Comparison of ENCODE assay signal across 36 cellular contexts in genomic region chr2:140041801-140042200, GRCh38.
"Had no signal": no experiment of that assay in that cellular context is flagged by ENCODE, and none has a peak within 500 bp of the region (broad histone marks: within the 10 kb centered on the region; RNA-seq: fewer than 3 reads in every experiment).

No MANE protein-coding gene starts in this region.

- H3K27me3 ChIP-seq: adrenal gland, ascending aorta, body of pancreas, brain microvascular endothelial cell, breast epithelium, cardiac muscle cell, colonic mucosa had no signal

- H3K27me3 Mint-ChIP-seq: activated naive CD4-positive, alpha-beta T cell treated with anti-CD3 and anti-CD28 coated beads, Interleukin-2, amount 10 ng/mL, durations not matched to agents 7 days and 5 days; activated naive CD4-positive, alpha-beta T cell treated with anti-CD3 and anti-CD28 coated beads, Interleukin-2, amount 50 U/mL, for 24 hours; activated naive CD8-positive, alpha-beta T cell; activated naive CD8-positive, alpha-beta T cell treated with anti-CD3 and anti-CD28 coated beads for 36 hours; activated naive CD8-positive, alpha-beta T cell treated with anti-CD3 and anti-CD28 coated beads, Interleukin-2, amount 10 ng/mL, durations not matched to agents 7 days and 5 days; activated naive CD8-positive, alpha-beta T cell treated with anti-CD3 and anti-CD28 coated beads, Interleukin-2, amount 50 U/mL, for 24 hours; activated T-cell treated with anti-CD3 and anti-CD28 coated beads, Interleukin-2, amount 50 U/mL, for 24 hours; activated T-helper 17 cell treated with anti-CD3 and anti-CD28 coated beads, Interleukin-2, amount 50 U/mL, for 72 hours; central memory CD8-positive, alpha-beta T cell had no signal

- H3K4me1 Mint-ChIP-seq: activated naive CD4-positive, alpha-beta T cell treated with anti-CD3 and anti-CD28 coated beads, Interleukin-2, amount 10 ng/mL, durations not matched to agents 7 days and 5 days; activated naive CD4-positive, alpha-beta T cell treated with anti-CD3 and anti-CD28 coated beads, Interleukin-2, amount 50 U/mL, for 24 hours; activated naive CD8-positive, alpha-beta T cell treated with anti-CD3 and anti-CD28 coated beads for 36 hours; activated naive CD8-positive, alpha-beta T cell treated with anti-CD3 and anti-CD28 coated beads, Interleukin-2, amount 10 ng/mL, durations not matched to agents 7 days and 5 days; activated naive CD8-positive, alpha-beta T cell treated with anti-CD3 and anti-CD28 coated beads, Interleukin-2, amount 50 U/mL, for 24 hours; activated T-helper 17 cell treated with anti-CD3 and anti-CD28 coated beads, Interleukin-2, amount 50 U/mL, for 72 hours; brain; central memory CD8-positive, alpha-beta T cell had no signal

- H3K27ac ChIP-seq: adrenal gland, ascending aorta, body of pancreas, brain microvascular endothelial cell, breast epithelium, cardiac muscle cell, colonic mucosa had no signal

- DNase-seq: activated effector memory CD4-positive, alpha-beta T cell treated with anti-CD3 and anti-CD28 coated beads, Interleukin-2, amount 50 U/mL, for 16 hours; activated effector memory CD4-positive, alpha-beta T cell treated with Interleukin-2 at 50 U/mL for 16 hours; activated gamma-delta T cell; activated gamma-delta T cell treated with Interleukin-2 at 50 U/mL for 16 hours; activated naive CD4-positive, alpha-beta T cell; activated naive CD4-positive, alpha-beta T cell treated with anti-CD3 and anti-CD28 coated beads for 36 hours; activated naive CD4-positive, alpha-beta T cell treated with anti-CD3 and anti-CD28 coated beads, Interleukin-2, amount 10 ng/mL, durations not matched to agents 7 days and 5 days; activated naive CD4-positive, alpha-beta T cell treated with anti-CD3 and anti-CD28 coated beads, Interleukin-2, amount 50 U/mL, for 16 hours; activated naive CD4-positive, alpha-beta T cell treated with Interleukin-2 at 50 U/mL for 16 hours; activated naive CD8-positive, alpha-beta T cell treated with anti-CD3 and anti-CD28 coated beads for 36 hours; activated naive CD8-positive, alpha-beta T cell treated with anti-CD3 and anti-CD28 coated beads, Interleukin-2, amount 10 ng/mL, durations not matched to agents 7 days and 5 days; activated naive CD8-positive, alpha-beta T cell treated with anti-CD3 and anti-CD28 coated beads, Interleukin-2, amount 50 U/mL, for 24 hours; activated T-cell treated with anti-CD3 and anti-CD28 coated beads, Interleukin-2, amount 50 U/mL, for 24 hours; activated T-cell treated with anti-CD3 and anti-CD28 coated beads, Interleukin-2, amount 50 U/mL, for 4 hours; activated T-cell treated with anti-CD3 and anti-CD28 coated beads, Interleukin-2, amount 50 U/mL, for 48 hours; activated T-cell treated with anti-CD3 and anti-CD28 coated beads, Interleukin-2, amount 50 U/mL, for 72 hours; adrenal gland; amniotic stem cell; amygdala; anterior cingulate cortex; aorta; body of pancreas; brain microvascular endothelial cell; central memory CD4-positive, alpha-beta T cell; cerebellar nuclear complex; colonic mucosa had no signal

- ATAC-seq: activated naive CD4-positive, alpha-beta T cell treated with anti-CD3 and anti-CD28 coated beads, Interleukin-2, amount 50 U/mL, for 72 hours; activated naive CD8-positive, alpha-beta T cell treated with anti-CD3 and anti-CD28 coated beads, Interleukin-2, amount 50 U/mL, for 24 hours; activated T-cell treated with anti-CD3 and anti-CD28 coated beads, Interleukin-2, amount 50 U/mL, for 4 hours; activated T-cell treated with anti-CD3 and anti-CD28 coated beads, Interleukin-2, amount 50 U/mL, for 72 hours; activated T-helper 17 cell treated with anti-CD3 and anti-CD28 coated beads, Interleukin-2, amount 50 U/mL, for 72 hours; body of pancreas had no signal

- H3K4me3 Mint-ChIP-seq: activated naive CD4-positive, alpha-beta T cell treated with anti-CD3 and anti-CD28 coated beads for 36 hours; activated naive CD4-positive, alpha-beta T cell treated with anti-CD3 and anti-CD28 coated beads, Interleukin-2, amount 10 ng/mL, durations not matched to agents 7 days and 5 days; activated naive CD4-positive, alpha-beta T cell treated with anti-CD3 and anti-CD28 coated beads, Interleukin-2, amount 50 U/mL, for 24 hours; activated naive CD8-positive, alpha-beta T cell; activated naive CD8-positive, alpha-beta T cell treated with anti-CD3 and anti-CD28 coated beads for 36 hours; activated naive CD8-positive, alpha-beta T cell treated with anti-CD3 and anti-CD28 coated beads, Interleukin-2, amount 10 ng/mL, durations not matched to agents 7 days and 5 days; activated naive CD8-positive, alpha-beta T cell treated with anti-CD3 and anti-CD28 coated beads, Interleukin-2, amount 50 U/mL, for 24 hours; activated T-cell treated with anti-CD3 and anti-CD28 coated beads, Interleukin-2, amount 50 U/mL, for 24 hours; activated T-cell treated with anti-CD3 and anti-CD28 coated beads, Interleukin-2, amount 50 U/mL, for 4 hours; activated T-cell treated with anti-CD3 and anti-CD28 coated beads, Interleukin-2, amount 50 U/mL, for 72 hours; activated T-helper 17 cell treated with anti-CD3 and anti-CD28 coated beads, Interleukin-2, amount 50 U/mL, for 72 hours; brain; central memory CD8-positive, alpha-beta T cell had no signal

- H3K36me3 ChIP-seq: adrenal gland, ascending aorta, brain microvascular endothelial cell, breast epithelium, cardiac muscle cell, colonic mucosa had no signal

- H3K27ac Mint-ChIP-seq: activated naive CD4-positive, alpha-beta T cell treated with anti-CD3 and anti-CD28 coated beads for 36 hours; activated naive CD4-positive, alpha-beta T cell treated with anti-CD3 and anti-CD28 coated beads, Interleukin-2, amount 10 ng/mL, durations not matched to agents 7 days and 5 days; activated naive CD4-positive, alpha-beta T cell treated with anti-CD3 and anti-CD28 coated beads, Interleukin-2, amount 50 U/mL, for 24 hours; activated naive CD4-positive, alpha-beta T cell treated with anti-CD3 and anti-CD28 coated beads, Interleukin-2, amount 50 U/mL, for 72 hours; activated naive CD8-positive, alpha-beta T cell; activated naive CD8-positive, alpha-beta T cell treated with anti-CD3 and anti-CD28 coated beads for 36 hours; activated naive CD8-positive, alpha-beta T cell treated with anti-CD3 and anti-CD28 coated beads, Interleukin-2, amount 10 ng/mL, durations not matched to agents 7 days and 5 days; activated naive CD8-positive, alpha-beta T cell treated with anti-CD3 and anti-CD28 coated beads, Interleukin-2, amount 50 U/mL, for 24 hours; activated T-cell treated with anti-CD3 and anti-CD28 coated beads, Interleukin-2, amount 50 U/mL, for 24 hours; activated T-cell treated with anti-CD3 and anti-CD28 coated beads, Interleukin-2, amount 50 U/mL, for 72 hours; activated T-helper 17 cell treated with anti-CD3 and anti-CD28 coated beads, Interleukin-2, amount 50 U/mL, for 72 hours; activated T-helper 2 cell treated with anti-CD3 and anti-CD28 coated beads, Interferon-gamma antibody, Interleukin-2, Interleukin-4, amounts not matched to agents 10 μg/mL and 5 μg/mL and 100 μg/mL, durations not matched to agents 14 hours and 24 hours and 36 hours; brain had no signal

- H3K4me1 ChIP-seq: adrenal gland, ascending aorta, body of pancreas, breast epithelium, colonic mucosa had no signal

- H3K4me3 ChIP-seq: adrenal gland, ascending aorta, body of pancreas, breast epithelium, cardiac muscle cell, colonic mucosa had no signal

- H3K9me3 ChIP-seq: adrenal gland, ascending aorta, body of pancreas, colonic mucosa had no signal

- H3K36me3 Mint-ChIP-seq: activated naive CD4-positive, alpha-beta T cell treated with anti-CD3 and anti-CD28 coated beads, Interleukin-2, amount 10 ng/mL, durations not matched to agents 7 days and 5 days; activated naive CD4-positive, alpha-beta T cell treated with anti-CD3 and anti-CD28 coated beads, Interleukin-2, amount 50 U/mL, for 24 hours; activated naive CD8-positive, alpha-beta T cell; activated naive CD8-positive, alpha-beta T cell treated with anti-CD3 and anti-CD28 coated beads for 36 hours; activated naive CD8-positive, alpha-beta T cell treated with anti-CD3 and anti-CD28 coated beads, Interleukin-2, amount 10 ng/mL, durations not matched to agents 7 days and 5 days; brain had no signal
